ENCODE assay signal across 16 cellular contexts in the genomic region with DNA sequence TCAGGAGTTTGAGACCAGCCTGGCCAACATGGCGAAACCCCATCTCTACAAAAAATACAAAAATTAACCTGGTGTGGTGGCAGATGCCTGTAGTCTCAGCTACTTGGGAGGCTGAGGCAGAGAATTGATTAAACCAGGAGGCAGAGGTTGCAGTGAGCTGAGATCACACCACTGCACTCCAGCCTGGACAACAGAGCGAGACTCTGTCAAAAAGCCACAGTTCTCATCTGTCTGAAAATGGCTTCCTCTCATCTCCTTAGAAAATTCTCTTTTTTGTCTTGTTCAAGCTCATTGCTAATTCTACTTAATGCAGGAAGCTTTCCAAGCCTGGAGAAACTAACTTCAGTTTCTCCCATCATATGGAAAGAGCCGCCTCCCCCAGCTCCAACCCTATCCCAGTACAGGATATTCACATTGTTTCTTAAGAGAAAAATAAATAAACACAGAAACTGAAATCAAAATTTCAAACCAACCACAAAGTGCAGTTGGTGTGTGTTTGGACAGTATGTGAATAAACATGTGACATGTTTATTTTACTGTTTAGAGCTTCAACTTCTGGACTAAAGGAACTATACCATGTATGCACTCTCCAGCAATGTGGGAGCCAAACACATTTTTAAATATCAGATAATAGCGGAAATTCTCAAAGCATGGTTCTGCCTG. TPM values are rescaled to one million over a fixed set of nuclear protein-coding genes. Genes with fewer than 3 reads are reported as not detected.
DNase-seq lines count a peak whose midpoint lies in the region; ATAC-seq and TF ChIP-seq lines count a peak whose summit lies in the region.
"Had no signal": no experiment of that assay in that cellular context is flagged by ENCODE, and none has a peak within 500 bp of the region (broad histone marks: within the 10 kb centered on the region; RNA-seq: fewer than 3 reads in every experiment).

No MANE protein-coding gene starts in this region.

- 80 to 83% (median 82%) methylated on average over 4 of the region's 4 CpGs for WGBS in stomach, 5 donors

- TF ChIP-seq POLR2A in stomach (IDR thresholded peaks at IDR 0.05), result no peak

- H3K36me3 ChIP-seq in tibial artery (no peaks in the 10 kb centered on the region), stomach (no peaks in the 10 kb centered on the region)
- H3K36me3 ChIP-seq: ascending aorta had no signal

- H3K27ac ChIP-seq in tibial artery, result no peak overlapping the region
- peak overlapping the region in 2 of 5 donors; percentile 39 to 51 for H3K27ac ChIP-seq in stomach
- H3K27ac ChIP-seq: ascending aorta, dorsolateral prefrontal cortex had no signal

- H3K27me3 ChIP-seq in tibial artery, result no peaks in the 10 kb centered on the region
- H3K27me3 ChIP-seq in stomach, result no peaks in the 10 kb centered on the region
- H3K27me3 ChIP-seq: ascending aorta, dorsolateral prefrontal cortex had no signal

- DNase-seq in fibroblast of gingiva (ENCODE audit: low read depth) (peak; percentile 63), tibial artery (no peak), stomach (no peak)
- DNase-seq in activated CD4-positive, CD25-positive, alpha-beta regulatory T cell treated with anti-CD3 and anti-CD28 coated beads, Interleukin-2, amount 50 U/mL, for 72 hours, result no peak
- DNase-seq in activated T-cell treated with anti-CD3 and anti-CD28 coated beads, Interleukin-2, amount 50 U/mL, for 48 hours, result no peak
- DNase-seq: activated CD4-positive, alpha-beta T cell treated with anti-CD3 and anti-CD28 coated beads, Interleukin-2, amount 10 ng/mL, durations not matched to agents 24 days and 14 days; dorsolateral prefrontal cortex; NCI-H1105 treated with DMSO at 0.1 percent for 48 hours; NCI-H446 treated with DMSO at 0.1 percent for 48 hours; T-helper 17 cell had no signal

- ATAC-seq in GM18519 (IDR thresholded peaks at IDR 0.05; ENCODE audit: low FRiP score, unreplicated experiment) (peak; percentile 58), GM21737 (IDR thresholded peaks at IDR 0.05; ENCODE audit: unreplicated experiment) (peak; percentile 64), HG03342 (IDR thresholded peaks at IDR 0.05; ENCODE audit: unreplicated experiment) (peak; percentile 80)
- ATAC-seq: HepG2; stimulated activated effector memory CD8-positive, alpha-beta T cell treated with anti-CD3 and anti-CD28 coated beads, Interleukin-12 subunit alpha, Interleukin-12 subunit beta, amount 100 ng/mL, for 72 hours; T-helper 17 cell had no signal

- intact Hi-C loops in tibial artery (cut with DNase I; ENCODE audit: low total_unique reads), result no loop called here
- intact Hi-C loops in stomach (cut with DNase I; ENCODE audit: low total_unique reads), result no loop called here

- TF ChIP-seq CTCF in tibial artery (IDR thresholded peaks at IDR 0.05), result no peak
- no peak for TF ChIP-seq CTCF in stomach (IDR thresholded peaks at IDR 0.05)

- TF ChIP-seq EP300 in stomach (IDR thresholded peaks at IDR 0.05), result no peak

- H3K9me3 ChIP-seq in tibial artery (no peaks in the 10 kb centered on the region), stomach (no peaks in the 10 kb centered on the region)
- H3K9me3 ChIP-seq: ascending aorta had no signal

- H3K4me3 ChIP-seq in tibial artery, result no peak overlapping the region
- H3K4me3 ChIP-seq in stomach, result no peak overlapping the region
- H3K4me3 ChIP-seq: ascending aorta, dorsolateral prefrontal cortex had no signal

- H3K4me1 ChIP-seq in tibial artery (peaks cover 0 to 12% (median 5%) of the 10 kb centered on the region in 4 donors), stomach (peaks cover 0 to 13% (median 6%) of the 10 kb centered on the region in 4 donors)

RNA-seq across cellular contexts. Expression of a gene that starts 55.0 kb away (rescaled TPM):
- 100 to 1,000 TPM in 1 of 5 donors, 10 to 100 TPM in 4; 25.1 to 101 (median 60.8) TPM for total RNA-seq in stomach
- 1 to 10 TPM; 3.2 to 4.8 (median 4.3) TPM for polyA plus RNA-seq in stomach
